In the genomic region with DNA sequence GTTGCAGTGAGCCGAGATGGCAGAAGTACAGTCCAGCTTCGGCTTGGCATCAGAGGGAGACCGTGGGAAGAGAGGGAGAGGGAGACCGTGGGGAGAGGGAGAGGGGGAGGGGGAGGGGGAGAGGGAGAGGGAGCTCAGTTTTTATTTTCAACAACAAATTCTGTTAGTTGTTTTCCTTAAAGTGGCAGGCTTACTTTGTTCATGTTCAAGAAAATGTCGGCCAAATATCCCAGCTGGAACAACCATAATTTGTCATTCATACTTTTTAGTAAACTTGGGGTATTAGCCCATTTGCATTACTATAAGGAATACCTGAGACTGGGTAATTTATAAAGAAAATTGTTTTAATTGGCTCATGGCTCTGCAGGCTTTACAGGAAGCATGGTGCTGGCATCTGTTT, we compare ENCODE assay signal across 30 cellular contexts.
"Had no signal": no experiment of that assay in that cellular context is flagged by ENCODE, and none has a peak within 500 bp of the region (broad histone marks: within the 10 kb centered on the region; RNA-seq: fewer than 3 reads in every experiment).

No MANE protein-coding gene starts in this region.

- H3K4me1 ChIP-seq: pancreas, psoas muscle, suprapubic skin, testis, tibial artery, transverse colon, vagina had no signal

- H3K4me3 ChIP-seq: pancreas, psoas muscle, skin epidermis, smooth muscle cell, spleen, suprapubic skin, testis, tibial artery, transverse colon, vagina had no signal

- H3K4me1 Mint-ChIP-seq: neural crest cell had no signal

- FAIRE-seq: pancreas, urothelium cell line had no signal

- H3K27me3 ChIP-seq: neutrophil, pancreas, spleen, suprapubic skin, testis, tibial artery, transverse colon, vagina had no signal

- H3K36me3 ChIP-seq: neutrophil, pancreas had no signal

- H3K4me2 ChIP-seq: smooth muscle cell had no signal

- H3K27me3 Mint-ChIP-seq: naive thymus-derived CD8-positive, alpha-beta T cell; natural killer cell treated with Interleukin-12 subunit alpha and Interleukin-12 subunit beta and Interleukin-15 and Interleukin-18, amount 100 ng/mL, for 72 hours; stimulated activated memory B cell treated with anti-CD40 and anti-IgM and Interleukin-4, amounts not matched to agents 10 μg/mL and 1 μg/mL and 100 μg/mL, for 72 hours; stimulated activated naive CD8-positive, alpha-beta T cell treated with anti-CD3 and anti-CD28 coated beads, Interleukin-15, amount 100 ng/mL, for 72 hours; type B pancreatic cell had no signal

- H3K27ac ChIP-seq: neutrophil, pancreas, psoas muscle, skin epidermis, spleen, suprapubic skin, tibial artery, transverse colon, vagina had no signal

- H3K9me3 Mint-ChIP-seq: natural killer cell treated with Interleukin-12 subunit alpha and Interleukin-12 subunit beta and Interleukin-15 and Interleukin-18, amount 100 ng/mL, for 72 hours; stimulated activated memory B cell treated with anti-CD40 and anti-IgM and Interleukin-4, amounts not matched to agents 10 μg/mL and 1 μg/mL and 100 μg/mL, for 72 hours; stimulated activated naive CD8-positive, alpha-beta T cell treated with anti-CD3 and anti-CD28 coated beads, Interleukin-15, amount 100 ng/mL, for 72 hours; type B pancreatic cell had no signal

- H3K9me3 ChIP-seq: neutrophil, pancreas, psoas muscle, spleen, suprapubic skin, testis, tibial artery, transverse colon, vagina had no signal

- H3K27ac Mint-ChIP-seq: natural killer cell treated with Interleukin-12 subunit alpha and Interleukin-12 subunit beta and Interleukin-15 and Interleukin-18, amount 100 ng/mL, for 72 hours; nephron progenitor cell; stimulated activated memory B cell treated with anti-CD40 and anti-IgM and Interleukin-4, amounts not matched to agents 10 μg/mL and 1 μg/mL and 100 μg/mL, for 72 hours; stimulated activated naive CD8-positive, alpha-beta T cell treated with anti-CD3 and anti-CD28 coated beads, Interleukin-15, amount 100 ng/mL, for 72 hours; type B pancreatic cell had no signal

- ATAC-seq: naive thymus-derived CD8-positive, alpha-beta T cell; natural killer cell treated with Interleukin-12 subunit alpha and Interleukin-12 subunit beta and Interleukin-15 and Interleukin-18, amount 100 ng/mL, for 72 hours; pancreas; psoas muscle; right cardiac atrium; sciatic nerve; stimulated activated memory B cell treated with anti-CD40 and anti-IgM and Interleukin-4, amounts not matched to agents 10 μg/mL and 1 μg/mL and 100 μg/mL, for 72 hours; stimulated activated naive CD8-positive, alpha-beta T cell treated with anti-CD3 and anti-CD28 coated beads, Interleukin-15, amount 100 ng/mL, for 72 hours; stimulated activated naive CD8-positive, alpha-beta T cell treated with anti-CD3 and anti-CD28 coated beads, Interleukin-15, Interleukin-2, amounts not matched to agents 100 U/mL and 50 U/mL, for 24 hours had no signal

- DNase-seq: naive thymus-derived CD8-positive, alpha-beta T cell; nephron progenitor cell; nucleus accumbens; pancreas; psoas muscle; right cardiac atrium; spleen; stimulated activated CD4-positive, alpha-beta T cell treated with anti-CD3 and anti-CD28 coated beads, Interleukin-12 subunit alpha, Interleukin-12 subunit beta, amount 100 ng/mL, for 4 hours; stimulated activated CD4-positive, alpha-beta T cell treated with anti-CD3 and anti-CD28 coated beads, Interleukin-1b, Interleukin-23, amount 100 ng/mL, for 48 hours; stimulated activated CD4-positive, alpha-beta T cell treated with anti-CD3 and anti-CD28 coated beads, Interleukin-4, amount 100 ng/mL, for 1 hour; stimulated activated CD4-positive, alpha-beta T cell treated with anti-CD3 and anti-CD28 coated beads, Interleukin-4, amount 100 ng/mL, for 4 hours; stimulated activated CD8-positive, alpha-beta memory T cell treated with anti-CD3 and anti-CD28 coated beads, Interleukin-4, amount 100 ng/mL, for 48 hours; stimulated activated naive CD4-positive, alpha-beta T cell; stimulated activated naive CD8-positive, alpha-beta T cell treated with anti-CD3 and anti-CD28 coated beads, Interleukin-15, amount 100 ng/mL, for 72 hours; stimulated activated naive CD8-positive, alpha-beta T cell treated with anti-CD3 and anti-CD28 coated beads, Interleukin-15, Interleukin-2, amounts not matched to agents 100 U/mL and 50 U/mL, for 24 hours; substantia nigra; testis; tibial artery; transverse colon had no signal

- H3K4me3 Mint-ChIP-seq: naive thymus-derived CD8-positive, alpha-beta T cell; natural killer cell treated with Interleukin-12 subunit alpha and Interleukin-12 subunit beta and Interleukin-15 and Interleukin-18, amount 100 ng/mL, for 72 hours; nephron progenitor cell; neural crest cell; stimulated activated memory B cell treated with anti-CD40 and anti-IgM and Interleukin-4, amounts not matched to agents 10 μg/mL and 1 μg/mL and 100 μg/mL, for 72 hours; stimulated activated naive CD8-positive, alpha-beta T cell treated with anti-CD3 and anti-CD28 coated beads, Interleukin-15, amount 100 ng/mL, for 72 hours; type B pancreatic cell had no signal
